9 cellular contexts compared by ENCODE assay signal in genomic region chr4:128574706-128575105, GRCh38.
DNase-seq lines count a peak whose midpoint lies in the region; ATAC-seq and TF ChIP-seq lines count a peak whose summit lies in the region.
"Had no signal": no experiment of that assay in that cellular context is flagged by ENCODE, and none has a peak within 500 bp of the region (broad histone marks: within the 10 kb centered on the region; RNA-seq: fewer than 3 reads in every experiment).

No MANE protein-coding gene starts in this region.

- H3K27ac ChIP-seq in RWPE1 = no peak overlapping the region
- peak overlapping the region in 1 of 2 donors; percentile 60 for H3K27ac ChIP-seq in right atrium auricular region

- H3K9me3 ChIP-seq in right atrium auricular region = no peaks in the 10 kb centered on the region
- no peaks in the 10 kb centered on the region for H3K9me3 ChIP-seq in skeletal muscle satellite cell (replicated peaks; ENCODE audit: low read length)

- no peak overlapping the region for H3K4me2 ChIP-seq in skeletal muscle satellite cell (ENCODE audit: low read length)

- H3K36me3 ChIP-seq in right atrium auricular region = no peaks in the 10 kb centered on the region
- no peaks in the 10 kb centered on the region for H3K36me3 ChIP-seq in skeletal muscle satellite cell (ENCODE audit: insufficient read depth, low read length)

- DNase-seq in Caki2 (ENCODE audit: low read depth) = peak; percentile 62
- no peak for DNase-seq in RWPE1 (ENCODE audit: low spot score)
- DNase-seq in activated naive CD4-positive, alpha-beta T cell treated with anti-CD3 and anti-CD28 coated beads, Interleukin-2, amount 50 U/mL, for 72 hours (ENCODE audit: low spot score in 2 of 2) = peak in 1 of 2 donors; percentile 76
- DNase-seq in right atrium auricular region (ENCODE audit: low spot score) = peak; percentile 79
- no peak for DNase-seq in OCI-M2 (lab: John Stamatoyannopoulos, UW; ENCODE audit: unreplicated experiment)

- ATAC-seq in GM19395 (IDR thresholded peaks at IDR 0.05; ENCODE audit: unreplicated experiment) (peak; percentile 98), HG03378 (IDR thresholded peaks at IDR 0.05; ENCODE audit: unreplicated experiment) (peak; percentile 91)
- ATAC-seq in activated naive CD4-positive, alpha-beta T cell treated with anti-CD3 and anti-CD28 coated beads, Interleukin-2, amount 50 U/mL, for 72 hours = peak; percentile 80 to 86

- CTCF ChIA-PET in RWPE1 (lab: Yijun Ruan, JAX) = interaction anchor here (0.6 to 0.7 kb wide), 4 partner anchors 12 to 1299 kb away, joined by 3 read pairs; no protein-coding TSS in a partner anchor

- peak overlapping the region; percentile 61 for H3K9ac ChIP-seq in skeletal muscle satellite cell (ENCODE audit: low read depth, low read length)

- no peaks in the 10 kb centered on the region for H3K36me3 Mint-ChIP-seq in activated naive CD4-positive, alpha-beta T cell treated with anti-CD3 and anti-CD28 coated beads, Interleukin-2, amount 50 U/mL, for 72 hours
- H3K36me3 Mint-ChIP-seq: activated naive CD4-positive, alpha-beta T cell treated with anti-CD3 and anti-CD28 coated beads, Interleukin-2, amount 50 U/mL, for 24 hours had no signal

- H3K27me3 ChIP-seq in right atrium auricular region (no peaks in the 10 kb centered on the region), skeletal muscle satellite cell (ENCODE audit: control insufficient read depth, insufficient read depth, low read length) (no peaks in the 10 kb centered on the region)

- in situ Hi-C loops in Caki2 (cut with HindIII; ENCODE audit: low pct_unique_long_range_greater_than_20kb, low sequenced_read_pairs) = no loop called here

- peaks cover 0 to 42% of the 10 kb centered on the region in 2 donors for H3K4me1 ChIP-seq in right atrium auricular region
- peaks cover 48% of the 10 kb centered on the region for H3K4me1 ChIP-seq in skeletal muscle satellite cell (ENCODE audit: control insufficient read depth, insufficient read depth, low read length)

- H3K9me3 Mint-ChIP-seq in activated naive CD4-positive, alpha-beta T cell treated with anti-CD3 and anti-CD28 coated beads, Interleukin-2, amount 50 U/mL, for 72 hours = no peaks in the 10 kb centered on the region
- H3K9me3 Mint-ChIP-seq: activated naive CD4-positive, alpha-beta T cell treated with anti-CD3 and anti-CD28 coated beads, Interleukin-2, amount 50 U/mL, for 24 hours had no signal

- POLR2A ChIA-PET in RWPE1 (lab: Yijun Ruan, JAX; ENCODE audit: low non-redundant PET) = interaction anchor here (0.6 kb wide), 1 partner anchor 29 kb away, joined by 3 read pairs; no protein-coding TSS in a partner anchor

- TF ChIP-seq CTCF in RWPE1 (conservative IDR thresholded peaks at IDR 0.05; ENCODE audit: low read depth) (peak; percentile 36; the same call in 1 of the 2 replicates), right atrium auricular region (IDR thresholded peaks at IDR 0.05) (peak; percentile 17 to 61)

- no peak overlapping the region for H3K27ac Mint-ChIP-seq in activated naive CD4-positive, alpha-beta T cell treated with anti-CD3 and anti-CD28 coated beads, Interleukin-2, amount 50 U/mL, for 72 hours
- H3K27ac Mint-ChIP-seq: activated naive CD4-positive, alpha-beta T cell treated with anti-CD3 and anti-CD28 coated beads, Interleukin-2, amount 50 U/mL, for 24 hours had no signal

- H3K4me3 ChIP-seq in right atrium auricular region = no peak overlapping the region
- H3K4me3 ChIP-seq in skeletal muscle satellite cell (ENCODE audit: low read length) = no peak overlapping the region

Comparison
In these comparisons a context has a peak if more than half of its experiments do, and no peak if none do; other contexts are left out.
1. DNase-seq: peak in Caki2 (single experiment) and right atrium auricular region (single experiment); none in RWPE1 (single experiment) and OCI-M2 (single experiment).
2. Peak in every context shown above with its lines, with median percentiles within 50 percentile points of each other: ATAC-seq.